ENCODE assay signal across 13 cellular contexts in genomic region chr17:45413498-45413923, GRCh38. TPM values are rescaled to one million over a fixed set of nuclear protein-coding genes. Genes with fewer than 3 reads are reported as not detected.
DNase-seq lines count a peak whose midpoint lies in the region; ATAC-seq and TF ChIP-seq lines count a peak whose summit lies in the region.
"Had no signal": no experiment of that assay in that cellular context is flagged by ENCODE, and none has a peak within 500 bp of the region (broad histone marks: within the 10 kb centered on the region; RNA-seq: fewer than 3 reads in every experiment).

No MANE protein-coding gene starts in this region.

- ATAC-seq in HG03432 (IDR thresholded peaks at IDR 0.05; ENCODE audit: unreplicated experiment) (peak; percentile 47), mucosa of descending colon (peak; percentile 74), GM19023 (IDR thresholded peaks at IDR 0.05; ENCODE audit: unreplicated experiment) (no peak)
- no peak for ATAC-seq in activated CD8-positive, alpha-beta T cell treated with anti-CD3 and anti-CD28 coated beads for 36 hours

- H3K9me3 ChIP-seq in colonic mucosa (no peaks in the 10 kb centered on the region), mucosa of descending colon (no peaks in the 10 kb centered on the region)

- H3K4me3 ChIP-seq in colonic mucosa, result no peak overlapping the region
- no peak overlapping the region for H3K4me3 ChIP-seq in mucosa of descending colon

- no peaks in the 10 kb centered on the region for H3K27me3 ChIP-seq in colonic mucosa

- H3K4me1 Mint-ChIP-seq in CD14-positive monocyte, result peaks cover 61% of the 10 kb centered on the region
- H3K4me1 Mint-ChIP-seq in activated CD8-positive, alpha-beta T cell treated with anti-CD3 and anti-CD28 coated beads for 36 hours (ENCODE audit: low read depth), result peaks cover 21% of the 10 kb centered on the region

- peaks cover 0 to 2% (median 0%) of the 10 kb centered on the region in 3 donors for H3K27me3 Mint-ChIP-seq in CD14-positive monocyte (ENCODE audit: low read depth in 3 of 3)
- H3K27me3 Mint-ChIP-seq in activated CD8-positive, alpha-beta T cell treated with anti-CD3 and anti-CD28 coated beads for 36 hours, result no peaks in the 10 kb centered on the region

- H3K27ac ChIP-seq in colonic mucosa, result peak overlapping the region; percentile 84
- H3K27ac ChIP-seq: HL-60 had no signal

- peak overlapping the region; percentile 9 to 70 for H3K9ac ChIP-seq in colonic mucosa (ENCODE audit: low read depth in 2 of 2, low read length in 2 of 2)

- no peak for TF ChIP-seq CTCF in CD14-positive monocyte (IDR thresholded peaks at IDR 0.05)
- no peak for TF ChIP-seq CTCF in colonic mucosa (IDR thresholded peaks at IDR 0.05)
- TF ChIP-seq CTCF in mucosa of descending colon (IDR thresholded peaks at IDR 0.05), result no peak
- TF ChIP-seq CTCF in activated CD8-positive, alpha-beta T cell treated with anti-CD3 and anti-CD28 coated beads for 36 hours (IDR thresholded peaks at IDR 0.05), result no peak

- intact Hi-C loops in CD14-positive monocyte (cut with micrococcal nuclease) (no loop called here), colonic mucosa (cut with DNase I) (no loop called here), mucosa of descending colon (cut with DNase I, micrococcal nuclease) (no loop called here)
- intact Hi-C loops in activated CD8-positive, alpha-beta T cell treated with anti-CD3 and anti-CD28 coated beads for 36 hours (cut with micrococcal nuclease), result no loop called here

- H3K4me3 Mint-ChIP-seq in CD14-positive monocyte, result peak overlapping the region; percentile 20 to 44
- no peak overlapping the region for H3K4me3 Mint-ChIP-seq in activated CD8-positive, alpha-beta T cell treated with anti-CD3 and anti-CD28 coated beads for 36 hours

- CTCF ChIA-PET in activated CD8-positive, alpha-beta T cell treated with anti-CD3 and anti-CD28 coated beads for 36 hours (lab: Charles Lee), result no interaction called here

- no peaks in the 10 kb centered on the region for H3K36me3 ChIP-seq in colonic mucosa
- H3K36me3 ChIP-seq in mucosa of descending colon (ENCODE audit: low read depth), result no peaks in the 10 kb centered on the region

- H3K36me3 Mint-ChIP-seq in CD14-positive monocyte, result peaks cover 10 to 59% of the 10 kb centered on the region in 2 donors
- peaks cover 2% of the 10 kb centered on the region for H3K36me3 Mint-ChIP-seq in activated CD8-positive, alpha-beta T cell treated with anti-CD3 and anti-CD28 coated beads for 36 hours (ENCODE audit: low read depth)

- peak; percentile 92 for DNase-seq in CD14-positive monocyte (ENCODE audit: low spot score)
- DNase-seq in colonic mucosa, result peak; percentile 95
- peak; percentile 91 to 94 (median 92) for DNase-seq in mucosa of descending colon
- DNase-seq in activated CD8-positive, alpha-beta T cell treated with anti-CD3 and anti-CD28 coated beads for 36 hours, result no peak
- DNase-seq in amniotic stem cell (lab: John Stamatoyannopoulos, UW), result no peak
- DNase-seq in occipital lobe (lab: John Stamatoyannopoulos, UW), result no peak
- DNase-seq: activated CD4-positive, alpha-beta T cell treated with anti-CD3 and anti-CD28 coated beads for 1 hour; activated effector memory CD4-positive, alpha-beta T cell treated with Interleukin-2 at 50 U/mL for 16 hours; central memory CD4-positive, alpha-beta T cell; NCI-H1694 had no signal

- peak overlapping the region; percentile 92 to 98 (median 96) for H3K27ac Mint-ChIP-seq in CD14-positive monocyte
- no peak overlapping the region for H3K27ac Mint-ChIP-seq in activated CD8-positive, alpha-beta T cell treated with anti-CD3 and anti-CD28 coated beads for 36 hours

- H3K4me1 ChIP-seq in colonic mucosa (peaks cover 33% of the 10 kb centered on the region), mucosa of descending colon (ENCODE audit: low read depth) (peaks cover 76% of the 10 kb centered on the region)

- peaks cover 0 to 3% (median 0%) of the 10 kb centered on the region in 7 donors for H3K9me3 Mint-ChIP-seq in CD14-positive monocyte
- H3K9me3 Mint-ChIP-seq in activated CD8-positive, alpha-beta T cell treated with anti-CD3 and anti-CD28 coated beads for 36 hours, result no peaks in the 10 kb centered on the region

- POLR2A ChIA-PET in activated CD8-positive, alpha-beta T cell treated with anti-CD3 and anti-CD28 coated beads for 36 hours (lab: Charles Lee), result no interaction called here

RNA-seq across cellular contexts. Expression of gene ARHGAP27, which starts 19.2 kb away (rescaled TPM):
- 10 to 100 TPM; 47.2 to 55.0 TPM for polyA plus RNA-seq in CD14-positive monocyte
- 100 to 1,000 TPM; 107 to 165 TPM for total RNA-seq in colonic mucosa
- total RNA-seq in mucosa of descending colon, result 100 to 1,000 TPM in 2 of 3 donors, 10 to 100 TPM in 1; 88.7 to 199 (median 165) TPM
- 10 to 100 TPM; 37.8 to 40.9 TPM for total RNA-seq in activated CD8-positive, alpha-beta T cell treated with anti-CD3 and anti-CD28 coated beads for 36 hours
- total RNA-seq in occipital lobe, result 2.0 TPM

Comparison
In these comparisons a context has a peak if more than half of its experiments do, and no peak if none do; other contexts are left out.
1. DNase-seq: peak in CD14-positive monocyte (single experiment), colonic mucosa (single experiment) and mucosa of descending colon (3 of 3); none in activated CD8-positive, alpha-beta T cell treated with anti-CD3 and anti-CD28 coated beads for 36 hours (single experiment), amniotic stem cell (single experiment) and occipital lobe (single experiment).
2. ATAC-seq: peak in HG03432 (single experiment) and mucosa of descending colon (single experiment); none in GM19023 (single experiment) and activated CD8-positive, alpha-beta T cell treated with anti-CD3 and anti-CD28 coated beads for 36 hours (single experiment).
3. RNA of gene ARHGAP27, which starts 19.2 kb away (total RNA-seq): 107 to 165 TPM in colonic mucosa, 88.7 to 199 TPM in mucosa of descending colon and 37.8 to 40.9 TPM in activated CD8-positive, alpha-beta T cell treated with anti-CD3 and anti-CD28 coated beads for 36 hours; 2.0 TPM in occipital lobe (single experiment); every median in the first group is over 10 times any median in the second.